9 cellular contexts compared by ENCODE assay signal in the genomic region with DNA sequence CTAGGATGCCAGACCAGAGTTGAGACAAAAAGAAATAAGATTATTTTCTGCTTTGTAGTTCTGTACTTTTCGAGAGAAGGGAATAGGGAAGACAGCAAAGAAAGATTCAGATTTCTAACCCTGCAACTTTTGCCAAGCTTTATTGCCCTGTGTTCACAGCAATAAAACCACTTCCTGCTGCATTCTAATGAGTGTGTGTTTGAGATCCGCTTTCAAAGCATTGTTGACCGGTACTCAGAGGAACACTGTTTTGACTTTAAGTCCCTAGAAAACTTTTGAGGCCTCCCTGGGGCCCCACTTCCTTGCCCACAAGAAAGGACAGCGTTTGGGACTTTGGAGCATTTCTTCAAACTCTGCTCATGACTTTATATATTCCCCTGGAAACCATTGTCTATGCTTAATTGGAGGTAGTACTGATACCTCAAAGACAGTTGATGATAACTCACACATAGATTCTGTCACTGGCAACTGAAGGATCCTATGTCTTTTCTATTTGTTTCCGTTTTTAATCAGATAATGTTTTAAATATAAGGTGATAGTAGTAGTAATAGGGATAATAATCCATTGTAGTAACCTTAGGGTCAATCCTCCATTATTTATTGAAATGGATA. TPM values are rescaled to one million over a fixed set of nuclear protein-coding genes. Genes with fewer than 3 reads are reported as not detected.
DNase-seq lines count a peak whose midpoint lies in the region; ATAC-seq lines count a peak whose summit lies in the region.
"Had no signal": no experiment of that assay in that cellular context is flagged by ENCODE, and none has a peak within 500 bp of the region (broad histone marks: within the 10 kb centered on the region; RNA-seq: fewer than 3 reads in every experiment).

No MANE protein-coding gene starts in this region.

- POLR2A ChIA-PET in naive thymus-derived CD4-positive, alpha-beta T cell (lab: Charles Lee) = interaction anchor here (0.8 to 2.0 kb wide), 2 partner anchors 14 to 321 kb away, joined by 3 to 4 read pairs; partner anchors contain the start of gene PIP4P1

- CTCF ChIA-PET in naive thymus-derived CD4-positive, alpha-beta T cell (lab: Charles Lee) = no interaction called here

- intact Hi-C loops in naive thymus-derived CD4-positive, alpha-beta T cell (cut with micrococcal nuclease) = loop anchor here (5.0 to 10.0 kb wide), 2 partner anchors 40 to 148 kb away; no protein-coding TSS in a partner anchor

- H2AFZ ChIP-seq in GM23248 = no peak overlapping the region

- no peaks in the 10 kb centered on the region for H3K27me3 ChIP-seq in naive thymus-derived CD4-positive, alpha-beta T cell (ENCODE audit: control insufficient read depth in 2 of 2, insufficient read depth in 2 of 2, low read length in 2 of 2)
- no peaks in the 10 kb centered on the region for H3K27me3 ChIP-seq in GM23248 (replicated peaks; ENCODE audit: insufficient read depth)

- peak in 6 of 9 donors; percentile 2 to 36 (median 22) for DNase-seq in naive thymus-derived CD4-positive, alpha-beta T cell
- no peak for DNase-seq in NCI-H526 (lab: John Stamatoyannopoulos, UW)
- no peak for DNase-seq in DMS 273 treated with DMSO at 0.1 percent for 48 hours (lab: John Stamatoyannopoulos, UW)
- no peak for DNase-seq in GM23248

- H4K20me1 ChIP-seq in GM23248 (ENCODE audit: insufficient read depth) = no peaks in the 10 kb centered on the region

- no peak overlapping the region for H3K9ac ChIP-seq in GM23248

- WGBS in GM23248 (ENCODE audit: low coverage in 1 of 2, low lambda C conversion rate in 2 of 2, missing lambda C conversion rate in 2 of 2), 2 experiments = 5 to 6% methylated on average over 5 of the region's 5 CpGs

- H3K36me3 Mint-ChIP-seq in activated T-helper 17 cell treated with anti-CD3 and anti-CD28 coated beads, Interleukin-2, amount 50 U/mL, for 72 hours (ENCODE audit: low read depth) = no peaks in the 10 kb centered on the region
- no peaks in the 10 kb centered on the region for H3K36me3 Mint-ChIP-seq in naive thymus-derived CD4-positive, alpha-beta T cell

- H3K36me3 ChIP-seq in naive thymus-derived CD4-positive, alpha-beta T cell (ENCODE audit: control insufficient read depth in 2 of 3, insufficient read depth in 3 of 3, low read length in 3 of 3) = no peaks in the 10 kb centered on the region
- no peaks in the 10 kb centered on the region for H3K36me3 ChIP-seq in GM23248 (ENCODE audit: low read depth)

- no peak overlapping the region for H3K4me2 ChIP-seq in GM23248 (ENCODE audit: unreplicated experiment)

- peak overlapping the region; percentile 86 for H3K27ac Mint-ChIP-seq in activated T-helper 17 cell treated with anti-CD3 and anti-CD28 coated beads, Interleukin-2, amount 50 U/mL, for 72 hours
- H3K27ac Mint-ChIP-seq in naive thymus-derived CD4-positive, alpha-beta T cell = peak overlapping the region; percentile 67 to 93 (median 85)

- in situ Hi-C loops in GM23248 (cut with MboI) = no loop called here

- peak overlapping the region; percentile 17 for H3K4me3 ChIP-seq in naive thymus-derived CD4-positive, alpha-beta T cell (ENCODE audit: low read length)
- H3K4me3 ChIP-seq in GM23248 = no peak overlapping the region

- no peaks in the 10 kb centered on the region for H3K9me3 ChIP-seq in naive thymus-derived CD4-positive, alpha-beta T cell (ENCODE audit: control insufficient read depth in 2 of 3, low read length in 3 of 3)
- H3K9me3 ChIP-seq in GM23248 (ENCODE audit: low read depth) = no peaks in the 10 kb centered on the region

- H3K9me2 ChIP-seq in GM23248 (ENCODE audit: insufficient read depth) = no peaks in the 10 kb centered on the region

- no peaks in the 10 kb centered on the region for H3K79me2 ChIP-seq in GM23248 (ENCODE audit: insufficient read depth)

- H3K4me1 ChIP-seq in naive thymus-derived CD4-positive, alpha-beta T cell (ENCODE audit: control insufficient read depth in 2 of 2, insufficient read depth in 2 of 2, low read length in 2 of 2) = peaks cover 11 to 29% of the 10 kb centered on the region in 2 donors
- no peaks in the 10 kb centered on the region for H3K4me1 ChIP-seq in GM23248 (ENCODE audit: insufficient read depth)

- no peaks in the 10 kb centered on the region for H3K27me3 Mint-ChIP-seq in activated T-helper 17 cell treated with anti-CD3 and anti-CD28 coated beads, Interleukin-2, amount 50 U/mL, for 72 hours
- H3K27me3 Mint-ChIP-seq in naive thymus-derived CD4-positive, alpha-beta T cell = peaks cover 0 to 11% (median 0%) of the 10 kb centered on the region in 5 donors

- H3F3A ChIP-seq in GM23248 (ENCODE audit: insufficient read depth) = no peaks in the 10 kb centered on the region

- ATAC-seq in GM18868 (IDR thresholded peaks at IDR 0.05; ENCODE audit: unreplicated experiment) (peak; percentile 55), HG03103 (IDR thresholded peaks at IDR 0.05; ENCODE audit: low read depth, unreplicated experiment) (peak; percentile 41), HG02938 (IDR thresholded peaks at IDR 0.05; ENCODE audit: unreplicated experiment) (no peak)
- ATAC-seq in activated T-helper 17 cell treated with anti-CD3 and anti-CD28 coated beads, Interleukin-2, amount 50 U/mL, for 72 hours (replicated peaks) = peak; percentile 69
- peak; percentile 73 for ATAC-seq in naive thymus-derived CD4-positive, alpha-beta T cell

- H3K9me3 Mint-ChIP-seq in activated T-helper 17 cell treated with anti-CD3 and anti-CD28 coated beads, Interleukin-2, amount 50 U/mL, for 72 hours = no peaks in the 10 kb centered on the region
- H3K9me3 Mint-ChIP-seq in naive thymus-derived CD4-positive, alpha-beta T cell = no peaks in the 10 kb centered on the region

- peaks cover 23% of the 10 kb centered on the region for H3K4me1 Mint-ChIP-seq in activated T-helper 17 cell treated with anti-CD3 and anti-CD28 coated beads, Interleukin-2, amount 50 U/mL, for 72 hours
- H3K4me1 Mint-ChIP-seq in naive thymus-derived CD4-positive, alpha-beta T cell = peaks cover 32 to 50% (median 42%) of the 10 kb centered on the region in 7 donors

- peak overlapping the region; percentile 76 for H3K4me3 Mint-ChIP-seq in activated T-helper 17 cell treated with anti-CD3 and anti-CD28 coated beads, Interleukin-2, amount 50 U/mL, for 72 hours
- H3K4me3 Mint-ChIP-seq in naive thymus-derived CD4-positive, alpha-beta T cell = peak overlapping the region; percentile 52 to 87 (median 81)

- peak overlapping the region; percentile 62 for H3K27ac ChIP-seq in naive thymus-derived CD4-positive, alpha-beta T cell (ENCODE audit: low read depth, low read length)
- H3K27ac ChIP-seq in GM23248 = no peak overlapping the region

RNA-seq across cellular contexts. Expression of gene RNASE6, which starts 1.3 kb away (rescaled TPM):
- 1 to 10 TPM; 2.2 to 5.6 TPM for total RNA-seq in activated T-helper 17 cell treated with anti-CD3 and anti-CD28 coated beads, Interleukin-2, amount 50 U/mL, for 72 hours
- 10 to 100 TPM in 1 of 5 experiments, 1 to 10 TPM in 4; 2.7 to 34.2 (median 2.9) TPM for total RNA-seq in naive thymus-derived CD4-positive, alpha-beta T cell
- polyA plus RNA-seq in naive thymus-derived CD4-positive, alpha-beta T cell = 1 to 10 TPM; 3.6 to 5.6 TPM
- total RNA-seq in GM23248 (2014; rRNA removed; shearing (Covaris generic)) = not detected in 2 replicates
- not detected in 2 replicates for polyA plus RNA-seq in GM23248 (2016; fragmentation: Nextera tagmentation; extraction: Ambion mirVana)

RNA-seq across cellular contexts. Expression of gene EDDM3B, which starts 14.2 kb away (rescaled TPM):
- total RNA-seq in activated T-helper 17 cell treated with anti-CD3 and anti-CD28 coated beads, Interleukin-2, amount 50 U/mL, for 72 hours = not detected
- total RNA-seq in naive thymus-derived CD4-positive, alpha-beta T cell = not detected
- not detected for polyA plus RNA-seq in naive thymus-derived CD4-positive, alpha-beta T cell
- total RNA-seq in GM23248 (2014; rRNA removed; shearing (Covaris generic)) = not detected in 2 replicates
- polyA plus RNA-seq in GM23248 (2016; fragmentation: Nextera tagmentation; extraction: Ambion mirVana) = not detected in 2 replicates
- total RNA-seq: epithelial cell of proximal tubule had no signal

RNA-seq across cellular contexts. Expression of gene RNASE1, which starts 20.3 kb away (rescaled TPM):
- under 1 TPM in 1 of 2 donors, not detected in 1; 0.56 TPM for total RNA-seq in activated T-helper 17 cell treated with anti-CD3 and anti-CD28 coated beads, Interleukin-2, amount 50 U/mL, for 72 hours
- total RNA-seq in naive thymus-derived CD4-positive, alpha-beta T cell = 10 to 100 TPM in 2 of 5 experiments, 1 to 10 TPM in 1, not detected in 2; 1.8 to 19.0 (median 15.5) TPM
- polyA plus RNA-seq in naive thymus-derived CD4-positive, alpha-beta T cell = not detected
- total RNA-seq in GM23248 (2014; rRNA removed; shearing (Covaris generic)) = not detected in 2 replicates
- polyA plus RNA-seq in GM23248 (2016; fragmentation: Nextera tagmentation; extraction: Ambion mirVana) = not detected in 2 replicates

RNA-seq across cellular contexts. Expression of gene EDDM3A, which starts 36.7 kb away (rescaled TPM):
- not detected for total RNA-seq in activated T-helper 17 cell treated with anti-CD3 and anti-CD28 coated beads, Interleukin-2, amount 50 U/mL, for 72 hours
- total RNA-seq in naive thymus-derived CD4-positive, alpha-beta T cell = not detected
- not detected for polyA plus RNA-seq in naive thymus-derived CD4-positive, alpha-beta T cell
- total RNA-seq in GM23248 (2014; rRNA removed; shearing (Covaris generic)) = not detected in 2 replicates
- not detected in 2 replicates for polyA plus RNA-seq in GM23248 (2016; fragmentation: Nextera tagmentation; extraction: Ambion mirVana)
- total RNA-seq: epithelial cell of proximal tubule had no signal

Comparison
In these comparisons a context has a peak if more than half of its experiments do, and no peak if none do; other contexts are left out.
1. DNase-seq: peak in naive thymus-derived CD4-positive, alpha-beta T cell (6 of 9); none in NCI-H526 (0 of 2), DMS 273 treated with DMSO at 0.1 percent for 48 hours (single experiment) and GM23248 (single experiment).